Comparison of ENCODE assay signal across 1 cellular context in the genomic region with DNA sequence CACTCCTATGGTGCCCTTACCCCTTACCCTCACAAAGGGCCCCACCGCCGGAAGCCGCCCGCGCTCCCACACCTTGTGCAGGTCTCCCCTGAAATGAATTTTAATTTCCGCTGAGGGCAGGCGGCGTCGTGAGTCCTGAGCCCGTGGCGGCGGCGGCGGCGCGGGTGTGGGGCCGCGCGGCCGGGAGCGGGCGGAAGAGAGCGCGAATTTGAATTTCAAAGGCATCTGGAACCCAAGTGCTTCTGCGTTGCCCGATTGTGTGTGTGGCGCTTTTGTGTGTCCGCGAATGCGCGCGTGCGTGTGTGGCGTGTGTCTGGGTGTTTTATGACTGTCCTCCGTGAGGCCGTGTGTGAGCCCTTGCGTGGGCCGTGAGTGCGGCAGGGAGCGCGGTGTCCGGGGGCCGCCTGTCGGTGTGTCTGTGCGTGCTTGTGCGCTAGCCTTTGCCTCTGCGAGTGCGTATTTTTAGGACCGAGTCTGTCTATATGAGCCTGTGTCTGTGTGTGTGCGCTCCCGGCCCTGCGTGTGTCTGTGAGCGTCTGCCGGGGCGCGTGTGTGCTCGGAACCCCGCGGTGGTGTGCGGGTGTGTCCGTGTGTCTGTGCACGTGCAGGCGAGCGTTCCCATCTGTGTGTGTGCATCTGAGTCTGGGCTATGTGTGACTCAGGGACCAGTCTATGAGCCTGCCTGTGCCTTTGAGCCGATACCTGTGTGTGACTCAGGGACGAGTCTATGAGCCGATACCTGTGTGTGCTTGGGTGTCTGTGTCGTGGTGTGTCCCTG.
TF ChIP-seq lines count a peak whose summit lies in the region.

No MANE protein-coding gene starts in this region.

TF ChIP-seq in H1, 55 proteins besides CTCF, POLR2A, EP300 and RAD21 (continued from another document):
- peak; percentile 19 for TF ChIP-seq RNF2 (IDR thresholded peaks at IDR 0.05; ENCODE audit: borderline replicate concordance, low read depth, low read length, missing control alignments, poor library complexity, severe bottlenecking)
- no peak for TF ChIP-seq SAP30 (IDR thresholded peaks at IDR 0.05; ENCODE audit: insufficient read depth, insufficient replicate concordance, low read length)
- TF ChIP-seq, protein P1, sequence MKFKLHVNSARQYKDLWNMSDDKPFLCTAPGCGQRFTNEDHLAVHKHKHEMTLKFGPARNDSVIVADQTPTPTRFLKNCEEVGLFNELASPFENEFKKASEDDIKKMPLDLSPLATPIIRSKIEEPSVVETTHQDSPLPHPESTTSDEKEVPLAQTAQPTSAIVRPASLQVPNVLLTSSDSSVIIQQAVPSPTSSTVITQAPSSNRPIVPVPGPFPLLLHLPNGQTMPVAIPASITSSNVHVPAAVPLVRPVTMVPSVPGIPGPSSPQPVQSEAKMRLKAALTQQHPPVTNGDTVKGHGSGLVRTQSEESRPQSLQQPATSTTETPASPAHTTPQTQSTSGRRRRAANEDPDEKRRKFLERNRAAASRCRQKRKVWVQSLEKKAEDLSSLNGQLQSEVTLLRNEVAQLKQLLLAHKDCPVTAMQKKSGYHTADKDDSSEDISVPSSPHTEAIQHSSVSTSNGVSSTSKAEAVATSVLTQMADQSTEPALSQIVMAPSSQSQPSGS (IDR thresholded peaks at IDR 0.05; ENCODE audit: low read length), result no peak
- TF ChIP-seq RXRA (IDR thresholded peaks at IDR 0.05; ENCODE audit: insufficient read depth, low read depth, low read length), result no peak
- TF ChIP-seq KDM4A (IDR thresholded peaks at IDR 0.05; ENCODE audit: low read depth, low read length, severe bottlenecking), result peak; percentile 21
- TF ChIP-seq, protein P2, sequence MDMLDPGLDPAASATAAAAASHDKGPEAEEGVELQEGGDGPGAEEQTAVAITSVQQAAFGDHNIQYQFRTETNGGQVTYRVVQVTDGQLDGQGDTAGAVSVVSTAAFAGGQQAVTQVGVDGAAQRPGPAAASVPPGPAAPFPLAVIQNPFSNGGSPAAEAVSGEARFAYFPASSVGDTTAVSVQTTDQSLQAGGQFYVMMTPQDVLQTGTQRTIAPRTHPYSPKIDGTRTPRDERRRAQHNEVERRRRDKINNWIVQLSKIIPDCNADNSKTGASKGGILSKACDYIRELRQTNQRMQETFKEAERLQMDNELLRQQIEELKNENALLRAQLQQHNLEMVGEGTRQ (IDR thresholded peaks at IDR 0.05; ENCODE audit: low read length), result no peak
- TF ChIP-seq TBP (IDR thresholded peaks at IDR 0.05; ENCODE audit: low read depth, low read length), result no peak
- no peak for TF ChIP-seq YY1 (IDR thresholded peaks at IDR 0.05; ENCODE audit: low read depth, low read length)
- TF ChIP-seq CBX8 (IDR thresholded peaks at IDR 0.05; ENCODE audit: borderline replicate concordance, low read depth, low read length), result no peak
- TF ChIP-seq SUZ12 (IDR thresholded peaks at IDR 0.05; ENCODE audit: low read length), result peak; percentile 89
- TF ChIP-seq, protein P3, sequence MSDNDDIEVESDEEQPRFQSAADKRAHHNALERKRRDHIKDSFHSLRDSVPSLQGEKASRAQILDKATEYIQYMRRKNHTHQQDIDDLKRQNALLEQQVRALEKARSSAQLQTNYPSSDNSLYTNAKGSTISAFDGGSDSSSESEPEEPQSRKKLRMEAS (IDR thresholded peaks at IDR 0.05), result no peak
- peak; percentile 21 for TF ChIP-seq ASH2L (IDR thresholded peaks at IDR 0.05; ENCODE audit: low read length)
- TF ChIP-seq TCF12 (IDR thresholded peaks at IDR 0.05; ENCODE audit: low read depth, low read length), result no peak
- TF ChIP-seq MAFK (IDR thresholded peaks at IDR 0.05; ENCODE audit: low read depth, low read length), result no peak
- no peak for TF ChIP-seq SP4 (IDR thresholded peaks at IDR 0.05; ENCODE audit: low read length)
- peak; percentile 90 for TF ChIP-seq EZH2 (IDR thresholded peaks at IDR 0.05; ENCODE audit: low read depth, low read length, severe bottlenecking)
- TF ChIP-seq CHD1 (IDR thresholded peaks at IDR 0.05; ENCODE audit: low read depth, low read length), result no peak
- TF ChIP-seq KDM5A (IDR thresholded peaks at IDR 0.05; ENCODE audit: low read length), result no peak
- TF ChIP-seq POU5F1 (IDR thresholded peaks at IDR 0.05; ENCODE audit: low read depth, low read length), result no peak
- no peak for TF ChIP-seq EGR1 (IDR thresholded peaks at IDR 0.05; ENCODE audit: borderline replicate concordance, low read depth, low read length)
- TF ChIP-seq, protein P4, sequence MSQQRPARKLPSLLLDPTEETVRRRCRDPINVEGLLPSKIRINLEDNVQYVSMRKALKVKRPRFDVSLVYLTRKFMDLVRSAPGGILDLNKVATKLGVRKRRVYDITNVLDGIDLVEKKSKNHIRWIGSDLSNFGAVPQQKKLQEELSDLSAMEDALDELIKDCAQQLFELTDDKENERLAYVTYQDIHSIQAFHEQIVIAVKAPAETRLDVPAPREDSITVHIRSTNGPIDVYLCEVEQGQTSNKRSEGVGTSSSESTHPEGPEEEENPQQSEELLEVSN (IDR thresholded peaks at IDR 0.05), result peak; percentile 61
